8 cellular contexts compared by ENCODE assay signal in the genomic region with DNA sequence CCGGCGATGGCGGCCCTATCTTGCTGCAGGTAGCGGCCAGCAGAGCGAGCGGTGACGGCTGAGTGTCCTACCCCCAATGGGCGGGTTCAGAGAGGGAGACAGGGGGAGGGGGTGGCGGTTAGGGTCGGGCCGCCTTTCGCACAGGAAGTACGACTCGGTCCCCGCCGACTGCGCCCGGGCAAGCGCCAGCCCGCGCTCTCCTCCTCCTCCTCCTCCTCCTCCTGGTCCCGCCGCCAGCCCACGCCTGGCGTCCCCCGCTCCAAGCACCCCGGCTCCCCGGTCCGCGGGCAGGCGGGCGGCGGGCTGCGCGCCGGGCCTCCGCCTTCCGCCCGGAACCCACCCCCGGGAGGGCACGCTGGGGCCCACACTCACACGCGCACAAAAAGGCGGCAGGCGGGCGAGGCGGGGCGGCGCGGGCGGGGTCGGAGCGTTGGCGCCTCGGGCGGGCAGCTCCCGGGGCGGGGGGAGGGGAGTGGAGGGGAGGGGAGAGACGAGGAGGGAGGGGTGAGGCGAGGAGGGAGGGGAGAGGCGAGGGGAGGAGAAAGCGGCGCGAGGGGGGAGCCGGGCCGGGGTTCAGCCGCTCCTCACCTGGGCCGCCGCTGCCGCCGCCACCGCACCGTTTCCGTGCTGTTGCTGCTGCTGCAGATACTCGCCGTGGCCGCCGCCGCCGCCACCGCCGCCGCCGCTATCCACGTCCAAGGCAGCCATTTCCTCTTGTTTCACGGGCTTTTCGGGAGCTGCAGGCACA. TPM values are rescaled to one million over a fixed set of nuclear protein-coding genes. Genes with fewer than 3 reads are reported as not detected.
DNase-seq lines count a peak whose midpoint lies in the region; ATAC-seq and TF ChIP-seq lines count a peak whose summit lies in the region.

No MANE protein-coding gene starts in this region.

- WGBS in lung, 2 donors = 1% methylated on average over 42 to 87 of the region's 87 CpGs

- H3K9me3 Mint-ChIP-seq in activated CD8-positive, alpha-beta T cell treated with anti-CD3 and anti-CD28 coated beads for 36 hours = no peaks in the 10 kb centered on the region

- ATAC-seq in GM19351 (IDR thresholded peaks at IDR 0.05; ENCODE audit: unreplicated experiment) = peak; percentile 48
- peak; percentile 20 for ATAC-seq in HG03558 (IDR thresholded peaks at IDR 0.05; ENCODE audit: extremely low read depth, unreplicated experiment)
- peak; percentile 64 for ATAC-seq in activated CD8-positive, alpha-beta T cell treated with anti-CD3 and anti-CD28 coated beads for 36 hours
- peak; percentile 66 for ATAC-seq in lung (ENCODE audit: insufficient read depth, low FRiP score)

- H3K27ac Mint-ChIP-seq in activated CD8-positive, alpha-beta T cell treated with anti-CD3 and anti-CD28 coated beads for 36 hours = peak overlapping the region; percentile 88

- peaks cover 39% of the 10 kb centered on the region for H3K36me3 Mint-ChIP-seq in activated CD8-positive, alpha-beta T cell treated with anti-CD3 and anti-CD28 coated beads for 36 hours (ENCODE audit: low read depth)

- H3K4me3 ChIP-seq in lung = peak overlapping the region; percentile 90

- peak overlapping the region; percentile 100 for H3K27ac ChIP-seq in C4-2B
- peak overlapping the region; percentile 100 for H3K27ac ChIP-seq in lung (ENCODE audit: low read depth in 1 of 2, low read length in 1 of 2)

- H3K27me3 Mint-ChIP-seq in activated CD8-positive, alpha-beta T cell treated with anti-CD3 and anti-CD28 coated beads for 36 hours = no peaks in the 10 kb centered on the region

- no peaks in the 10 kb centered on the region for H3K9me3 ChIP-seq in lung (ENCODE audit: control insufficient read depth in 2 of 2, insufficient read depth in 1 of 2, low read length in 1 of 2)

- H3K27me3 ChIP-seq in lung (ENCODE audit: control insufficient read depth, insufficient read depth) = no peaks in the 10 kb centered on the region

- TF ChIP-seq CTCF in C4-2B (conservative IDR thresholded peaks at IDR 0.05) = no peak
- TF ChIP-seq CTCF in activated CD8-positive, alpha-beta T cell treated with anti-CD3 and anti-CD28 coated beads for 36 hours (IDR thresholded peaks at IDR 0.05) = no peak
- TF ChIP-seq CTCF in lung (IDR thresholded peaks at IDR 0.05; ENCODE audit: control extremely low read depth, extremely low read depth) = no peak

- H3K4me3 Mint-ChIP-seq in activated CD8-positive, alpha-beta T cell treated with anti-CD3 and anti-CD28 coated beads for 36 hours = peak overlapping the region; percentile 92

- no peaks in the 10 kb centered on the region for H3K36me3 ChIP-seq in lung (ENCODE audit: control insufficient read depth in 2 of 2, insufficient read depth in 2 of 2, low read length in 2 of 2)

- CTCF ChIA-PET in activated CD8-positive, alpha-beta T cell treated with anti-CD3 and anti-CD28 coated beads for 36 hours (lab: Charles Lee) = no interaction called here

- intact Hi-C loops in activated CD8-positive, alpha-beta T cell treated with anti-CD3 and anti-CD28 coated beads for 36 hours (cut with micrococcal nuclease) = loop anchor here (5.0 to 10.0 kb wide), 2 partner anchors 73 to 381 kb away; no protein-coding TSS in a partner anchor

- H3K4me1 ChIP-seq in lung (ENCODE audit: control insufficient read depth in 2 of 2, insufficient read depth in 2 of 2, low read length in 2 of 2) = peaks cover 0 to 9% of the 10 kb centered on the region in 2 donors

- POLR2A ChIA-PET in activated CD8-positive, alpha-beta T cell treated with anti-CD3 and anti-CD28 coated beads for 36 hours (lab: Charles Lee) = interaction anchor here (0.6 to 1.0 kb wide), 3 partner anchors 16 to 39 kb away, joined by 3 to 5 read pairs (median 3); no protein-coding TSS in a partner anchor

- peaks cover 38% of the 10 kb centered on the region for H3K4me1 Mint-ChIP-seq in activated CD8-positive, alpha-beta T cell treated with anti-CD3 and anti-CD28 coated beads for 36 hours (ENCODE audit: low read depth)

- peak; percentile 73 for DNase-seq in NCI-H82 treated with DMSO at 0.1 percent for 48 hours (lab: John Stamatoyannopoulos, UW; ENCODE audit: unreplicated experiment)
- peak; percentile 93 for DNase-seq in activated CD8-positive, alpha-beta T cell treated with anti-CD3 and anti-CD28 coated beads for 36 hours
- peak; percentile 93 for DNase-seq in ecto neural progenitor cell (ENCODE audit: low spot score)
- peak; percentile 93 for DNase-seq in lung (ENCODE audit: low spot score)
- DNase-seq in stimulated activated CD4-positive, alpha-beta T cell treated with anti-CD3 and anti-CD28 coated beads, TNF-alpha, amount 100 ng/mL, for 4 hours (ENCODE audit: low read depth in 3 of 3) = peak; percentile 90 to 91 (median 91)

RNA-seq across cellular contexts. Expression of gene SP3, which starts 1.2 kb away (rescaled TPM):
- total RNA-seq in activated CD8-positive, alpha-beta T cell treated with anti-CD3 and anti-CD28 coated beads for 36 hours = 10 to 100 TPM; 80.5 to 84.0 TPM
- 100 to 1,000 TPM in 1 of 2 donors, 10 to 100 TPM in 1; 81.4 to 183 TPM for total RNA-seq in lung
- polyA plus RNA-seq in lung = 10 to 100 TPM; 14.5 to 29.0 TPM

Comparison
In these comparisons a context has a peak if more than half of its experiments do, and no peak if none do; other contexts are left out.
1. Peak in every context shown above with its lines: DNase-seq, ATAC-seq, H3K4me3 ChIP-seq and H3K27ac ChIP-seq.